In genomic region chr12:101795013-101795412, GRCh38 we compare ENCODE assay signal across 23 cellular contexts. TPM values are rescaled to one million over a fixed set of nuclear protein-coding genes. Genes with fewer than 3 reads are reported as not detected.
"Had no signal": no experiment of that assay in that cellular context is flagged by ENCODE, and none has a peak within 500 bp of the region (broad histone marks: within the 10 kb centered on the region; RNA-seq: fewer than 3 reads in every experiment).

No MANE protein-coding gene starts in this region.

- FAIRE-seq: endothelial cell of umbilical vein had no signal

- H3K27ac ChIP-seq: coronary artery, esophagus squamous epithelium, left ventricle myocardium inferior, right atrium auricular region, WERI-Rb-1 had no signal

- H3K36me3 ChIP-seq: left ventricle myocardium inferior, WERI-Rb-1 had no signal

- H3K4me1 ChIP-seq: right atrium auricular region had no signal

- ATAC-seq: activated CD4-positive, alpha-beta T cell treated with anti-CD3 and anti-CD28 coated beads for 36 hours; mucosa of descending colon; naive thymus-derived CD4-positive, alpha-beta T cell had no signal

- H3K9me3 ChIP-seq: esophagus squamous epithelium, left ventricle myocardium inferior, mucosa of descending colon, right atrium auricular region had no signal

- H3K4me3 Mint-ChIP-seq: activated CD4-positive, alpha-beta T cell treated with anti-CD3 and anti-CD28 coated beads for 36 hours; brain; central memory CD8-positive, alpha-beta T cell; stimulated activated naive B cell treated with anti-CD40 and anti-IgM and Interleukin-4, amounts not matched to agents 10 μg/mL and 1 μg/mL and 100 μg/mL, for 72 hours had no signal

- H3K4me3 ChIP-seq: coronary artery, esophagus squamous epithelium, left ventricle myocardium inferior, mucosa of descending colon, right atrium auricular region had no signal

- H3K27me3 Mint-ChIP-seq: activated CD4-positive, alpha-beta T cell treated with anti-CD3 and anti-CD28 coated beads for 36 hours; brain; central memory CD8-positive, alpha-beta T cell; naive thymus-derived CD4-positive, alpha-beta T cell; stimulated activated naive B cell treated with anti-CD40 and anti-IgM and Interleukin-4, amounts not matched to agents 10 μg/mL and 1 μg/mL and 100 μg/mL, for 72 hours had no signal

- H3K27ac Mint-ChIP-seq: brain; stimulated activated naive B cell treated with anti-CD40 and anti-IgM and Interleukin-4, amounts not matched to agents 10 μg/mL and 1 μg/mL and 100 μg/mL, for 72 hours had no signal

- H3K4me1 Mint-ChIP-seq: brain had no signal

- H3K27me3 ChIP-seq: esophagus squamous epithelium, right atrium auricular region had no signal

- DNase-seq: activated CD4-positive, alpha-beta T cell treated with anti-CD3 and anti-CD28 coated beads for 36 hours; activated CD8-positive, alpha-beta memory T cell treated with anti-CD3 and anti-CD28 coated beads for 24 hours; activated naive CD4-positive, alpha-beta T cell treated with anti-CD3 and anti-CD28 coated beads, Interleukin-2, amount 50 U/mL, for 16 hours; activated T-cell treated with anti-CD3 and anti-CD28 coated beads for 4 hours; effector CD8-positive, alpha-beta T cell; esophagus squamous epithelium; hippocampal formation; kidney; left ventricle myocardium inferior; mucosa of descending colon; naive thymus-derived CD4-positive, alpha-beta T cell; stimulated activated CD4-positive, alpha-beta T cell treated with anti-CD3 and anti-CD28 coated beads, Interleukin-2, amount 100 ng/mL, for 48 hours; stimulated activated naive B cell treated with anti-CD40 and anti-IgM and Interleukin-4, amounts not matched to agents 10 μg/mL and 1 μg/mL and 100 μg/mL, for 72 hours; T1000; trophoblast cell; WERI-Rb-1 had no signal

- H3K9me3 Mint-ChIP-seq: activated T-helper 2 cell treated with anti-CD3 and anti-CD28 coated beads, Interferon-gamma antibody, Interleukin-2, Interleukin-4, amounts not matched to agents 10 μg/mL and 5 μg/mL and 100 μg/mL, durations not matched to agents 14 hours and 24 hours and 36 hours; brain; central memory CD8-positive, alpha-beta T cell; stimulated activated naive B cell treated with anti-CD40 and anti-IgM and Interleukin-4, amounts not matched to agents 10 μg/mL and 1 μg/mL and 100 μg/mL, for 72 hours had no signal

RNA-seq across cellular contexts. Expression of gene SYCP3, which starts 55.8 kb away (rescaled TPM):
- total RNA-seq: left ventricle myocardium inferior, right atrium auricular region, skeletal muscle tissue had no signal
